ENCODE assay signal across 3 cellular contexts in genomic region chr1:155966135-155966534, GRCh38.
TF ChIP-seq lines count a peak whose summit lies in the region.

No MANE protein-coding gene starts in this region.

TF ChIP-seq in SK-N-SH, 30 proteins besides CTCF, POLR2A, EP300 and RAD21:
- TF ChIP-seq TAF1 (IDR thresholded peaks at IDR 0.05; ENCODE audit: borderline replicate concordance, low read depth, low read length): no peak
- no peak for TF ChIP-seq USF1 (IDR thresholded peaks at IDR 0.05; ENCODE audit: borderline replicate concordance, low read depth)
- TF ChIP-seq IRF3 (IDR thresholded peaks at IDR 0.05; ENCODE audit: low read depth, low read length): no peak
- no peak for TF ChIP-seq POLR2AphosphoS5 (IDR thresholded peaks at IDR 0.05; ENCODE audit: low read depth, low read length)
- TF ChIP-seq FOSL2 (IDR thresholded peaks at IDR 0.05; ENCODE audit: borderline replicate concordance, low read depth): no peak
- no peak for TF ChIP-seq MEF2A (IDR thresholded peaks at IDR 0.05; ENCODE audit: borderline replicate concordance, low read depth)
- TF ChIP-seq RCOR1 (IDR thresholded peaks at IDR 0.05; ENCODE audit: low read length): no peak
- TF ChIP-seq RFX5 (IDR thresholded peaks at IDR 0.05; ENCODE audit: low read length): no peak
- TF ChIP-seq FOXJ3 (CRISPR knock-in tag; IDR thresholded peaks at IDR 0.05): no peak
- TF ChIP-seq MAX (IDR thresholded peaks at IDR 0.05; ENCODE audit: low read depth): no peak
- no peak for TF ChIP-seq PBX3 (IDR thresholded peaks at IDR 0.05)
- no peak for TF ChIP-seq USF2 (IDR thresholded peaks at IDR 0.05; ENCODE audit: borderline replicate concordance, low read depth, low read length)
- TF ChIP-seq TEAD4 (IDR thresholded peaks at IDR 0.05; ENCODE audit: borderline replicate concordance, insufficient read depth): no peak
- TF ChIP-seq MXI1 (IDR thresholded peaks at IDR 0.05; ENCODE audit: low read depth, low read length): no peak
- TF ChIP-seq NRF1 (IDR thresholded peaks at IDR 0.05; ENCODE audit: low read depth, low read length): no peak
- no peak for TF ChIP-seq GABPA (IDR thresholded peaks at IDR 0.05; ENCODE audit: low read depth)
- no peak for TF ChIP-seq CHD2 (IDR thresholded peaks at IDR 0.05; ENCODE audit: low read length, partially characterized antibody)
- TF ChIP-seq ELF1 (IDR thresholded peaks at IDR 0.05): no peak
- TF ChIP-seq SMC3 (IDR thresholded peaks at IDR 0.05; ENCODE audit: low read depth, low read length): no peak

TF ChIP-seq in SK-N-SH treated with all-trans-retinoic acid at 6 μM for 48 hours, 23 proteins besides CTCF, POLR2A, EP300 and RAD21:
- TF ChIP-seq ESRRG (CRISPR knock-in tag; IDR thresholded peaks at IDR 0.05) (no peak), TOX (CRISPR knock-in tag; IDR thresholded peaks at IDR 0.05; ENCODE audit: borderline replicate concordance) (no peak), TCF4 (CRISPR knock-in tag; IDR thresholded peaks at IDR 0.05; ENCODE audit: borderline replicate concordance) (no peak)
- TF ChIP-seq, protein P1, sequence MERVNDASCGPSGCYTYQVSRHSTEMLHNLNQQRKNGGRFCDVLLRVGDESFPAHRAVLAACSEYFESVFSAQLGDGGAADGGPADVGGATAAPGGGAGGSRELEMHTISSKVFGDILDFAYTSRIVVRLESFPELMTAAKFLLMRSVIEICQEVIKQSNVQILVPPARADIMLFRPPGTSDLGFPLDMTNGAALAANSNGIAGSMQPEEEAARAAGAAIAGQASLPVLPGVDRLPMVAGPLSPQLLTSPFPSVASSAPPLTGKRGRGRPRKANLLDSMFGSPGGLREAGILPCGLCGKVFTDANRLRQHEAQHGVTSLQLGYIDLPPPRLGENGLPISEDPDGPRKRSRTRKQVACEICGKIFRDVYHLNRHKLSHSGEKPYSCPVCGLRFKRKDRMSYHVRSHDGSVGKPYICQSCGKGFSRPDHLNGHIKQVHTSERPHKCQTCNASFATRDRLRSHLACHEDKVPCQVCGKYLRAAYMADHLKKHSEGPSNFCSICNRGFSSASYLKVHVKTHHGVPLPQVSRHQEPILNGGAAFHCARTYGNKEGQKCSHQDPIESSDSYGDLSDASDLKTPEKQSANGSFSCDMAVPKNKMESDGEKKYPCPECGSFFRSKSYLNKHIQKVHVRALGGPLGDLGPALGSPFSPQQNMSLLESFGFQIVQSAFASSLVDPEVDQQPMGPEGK (CRISPR knock-in tag; IDR thresholded peaks at IDR 0.05; ENCODE audit: borderline replicate concordance): no peak

TF ChIP-seq in H1, 55 proteins besides CTCF, POLR2A, EP300 and RAD21:
- TF ChIP-seq, protein P2, sequence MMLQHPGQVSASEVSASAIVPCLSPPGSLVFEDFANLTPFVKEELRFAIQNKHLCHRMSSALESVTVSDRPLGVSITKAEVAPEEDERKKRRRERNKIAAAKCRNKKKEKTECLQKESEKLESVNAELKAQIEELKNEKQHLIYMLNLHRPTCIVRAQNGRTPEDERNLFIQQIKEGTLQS (IDR thresholded peaks at IDR 0.05; ENCODE audit: insufficient read depth, low read depth, low read length): no peak
- peak in 1 of 2 experiments; percentile 43; a peak in 1 of 4 replicates for TF ChIP-seq SIN3A (conservative IDR thresholded peaks at IDR 0.05 in 1 of 2, IDR thresholded peaks at IDR 0.05 in 1 of 2; ENCODE audit: low read depth in 1 of 2, low read length in 2 of 2)
